Comparison of ENCODE assay signal across 9 cellular contexts in the genomic region with DNA sequence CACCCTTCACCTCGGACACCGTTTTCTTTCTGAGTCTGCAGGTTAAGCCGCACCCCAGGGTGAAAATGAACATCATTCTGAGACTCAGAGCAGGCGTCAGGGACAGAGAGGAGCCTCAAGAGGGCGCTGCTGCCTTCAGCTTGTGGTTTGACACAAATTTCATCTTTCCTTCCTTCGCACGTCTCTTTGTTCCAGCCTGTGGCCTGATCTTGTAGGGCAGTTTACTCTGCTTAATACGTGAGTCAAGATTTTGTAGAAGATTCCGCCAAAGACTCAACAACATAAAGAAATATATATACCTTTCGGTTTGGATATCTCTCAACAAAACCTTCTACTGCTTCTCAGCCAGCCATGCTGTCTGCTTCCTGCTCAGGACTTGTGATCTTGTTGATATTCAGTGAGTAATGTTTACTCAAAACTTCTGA.
DNase-seq lines count a peak whose midpoint lies in the region; ATAC-seq and TF ChIP-seq lines count a peak whose summit lies in the region.
"Had no signal": no experiment of that assay in that cellular context is flagged by ENCODE, and none has a peak within 500 bp of the region (broad histone marks: within the 10 kb centered on the region; RNA-seq: fewer than 3 reads in every experiment).

No MANE protein-coding gene starts in this region.

- no peaks in the 10 kb centered on the region for H3K36me3 Mint-ChIP-seq in stimulated activated memory B cell treated with anti-CD40 and anti-IgM and Interleukin-4, amounts not matched to agents 10 μg/mL and 1 μg/mL and 100 μg/mL, for 72 hours

- in situ Hi-C loops in ACHN (cut with HindIII; ENCODE audit: low pct_ligation_motif_present, low pct_unique_long_range_greater_than_20kb, low sequenced_read_pairs): no loop called here

- peaks cover 17% of the 10 kb centered on the region for H3K27me3 Mint-ChIP-seq in stimulated activated memory B cell treated with anti-CD40 and anti-IgM and Interleukin-4, amounts not matched to agents 10 μg/mL and 1 μg/mL and 100 μg/mL, for 72 hours

- peak; percentile 6 for DNase-seq in ACHN
- peak; percentile 79 for DNase-seq in activated CD8-positive, alpha-beta memory T cell treated with anti-CD3 and anti-CD28 coated beads for 24 hours
- DNase-seq in fibroblast of mammary gland (ENCODE audit: low read depth): no peak
- DNase-seq in stimulated activated CD8-positive, alpha-beta memory T cell treated with anti-CD3 and anti-CD28 coated beads, Interleukin-4, amount 100 ng/mL, for 1 hour (ENCODE audit: low read depth in 2 of 2, low spot score in 1 of 2): peak; percentile 11 to 31
- no peak for DNase-seq in stomach
- no peak for DNase-seq in right atrium auricular region (ENCODE audit: low spot score)

- H3K27me3 ChIP-seq in stomach (no peaks in the 10 kb centered on the region), right atrium auricular region (no peaks in the 10 kb centered on the region)

- TF ChIP-seq EP300 in stomach (IDR thresholded peaks at IDR 0.05): no peak

- H3K9me3 Mint-ChIP-seq in stimulated activated memory B cell treated with anti-CD40 and anti-IgM and Interleukin-4, amounts not matched to agents 10 μg/mL and 1 μg/mL and 100 μg/mL, for 72 hours: no peaks in the 10 kb centered on the region

- no peak for TF ChIP-seq POLR2A in stomach (IDR thresholded peaks at IDR 0.05)

- H3K4me1 ChIP-seq in stomach: no peaks in the 10 kb centered on the region
- H3K4me1 ChIP-seq in right atrium auricular region: no peaks in the 10 kb centered on the region

- TF ChIP-seq CTCF in LNCAP (IDR thresholded peaks at IDR 0.05) (peak; percentile 64), fibroblast of mammary gland (conservative IDR thresholded peaks at IDR 0.05; ENCODE audit: control insufficient read depth, insufficient read depth, low read depth, low read length) (peak; percentile 18), stomach (IDR thresholded peaks at IDR 0.05) (no peak), right atrium auricular region (IDR thresholded peaks at IDR 0.05) (no peak)

- intact Hi-C loops in stomach (cut with DNase I; ENCODE audit: low total_unique reads): no loop called here

- H3K36me3 ChIP-seq in stomach: no peaks in the 10 kb centered on the region
- no peaks in the 10 kb centered on the region for H3K36me3 ChIP-seq in right atrium auricular region
- H3K36me3 ChIP-seq: thoracic aorta had no signal

- no peak overlapping the region for H3K27ac Mint-ChIP-seq in stimulated activated memory B cell treated with anti-CD40 and anti-IgM and Interleukin-4, amounts not matched to agents 10 μg/mL and 1 μg/mL and 100 μg/mL, for 72 hours

- no peaks in the 10 kb centered on the region for H3K9me3 ChIP-seq in stomach
- H3K9me3 ChIP-seq in right atrium auricular region: no peaks in the 10 kb centered on the region
- H3K9me3 ChIP-seq: thoracic aorta had no signal

- H3K4me1 Mint-ChIP-seq in stimulated activated memory B cell treated with anti-CD40 and anti-IgM and Interleukin-4, amounts not matched to agents 10 μg/mL and 1 μg/mL and 100 μg/mL, for 72 hours: no peaks in the 10 kb centered on the region

- no peak overlapping the region for H3K4me3 Mint-ChIP-seq in stimulated activated memory B cell treated with anti-CD40 and anti-IgM and Interleukin-4, amounts not matched to agents 10 μg/mL and 1 μg/mL and 100 μg/mL, for 72 hours

- WGBS in stomach, 5 donors: 30 to 43% (median 32%) methylated on average over 10 of the region's 10 CpGs

- no peak for ATAC-seq in stimulated activated memory B cell treated with anti-CD40 and anti-IgM and Interleukin-4, amounts not matched to agents 10 μg/mL and 1 μg/mL and 100 μg/mL, for 72 hours

- no peak overlapping the region for H3K27ac ChIP-seq in stomach
- no peak overlapping the region for H3K27ac ChIP-seq in right atrium auricular region
- H3K27ac ChIP-seq: thoracic aorta had no signal

- H3K4me3 ChIP-seq in fibroblast of mammary gland (ENCODE audit: control insufficient read depth, low read depth, low read length) (no peak overlapping the region), stomach (no peak overlapping the region), right atrium auricular region (no peak overlapping the region)
- H3K4me3 ChIP-seq: thoracic aorta had no signal

Comparison
In these comparisons a context has a peak if more than half of its experiments do, and no peak if none do; other contexts are left out.
1. DNase-seq: peak in ACHN (single experiment), activated CD8-positive, alpha-beta memory T cell treated with anti-CD3 and anti-CD28 coated beads for 24 hours (single experiment) and stimulated activated CD8-positive, alpha-beta memory T cell treated with anti-CD3 and anti-CD28 coated beads, Interleukin-4, amount 100 ng/mL, for 1 hour (2 of 2); none in fibroblast of mammary gland (single experiment), stomach (single experiment) and right atrium auricular region (single experiment).
2. CTCF ChIP-seq: peak in LNCAP (single experiment) and fibroblast of mammary gland (single experiment); none in stomach (0 of 7) and right atrium auricular region (0 of 2).